ENCODE assay signal across 8 cellular contexts in genomic region chr12:106248177-106248848, GRCh38. TPM values are rescaled to one million over a fixed set of nuclear protein-coding genes. Genes with fewer than 3 reads are reported as not detected.
DNase-seq lines count a peak whose midpoint lies in the region; ATAC-seq and TF ChIP-seq lines count a peak whose summit lies in the region.

No MANE protein-coding gene starts in this region.

- peaks cover 22% of the 10 kb centered on the region for H3K4me1 ChIP-seq in neural progenitor cell

- H3K27ac Mint-ChIP-seq in activated naive CD4-positive, alpha-beta T cell treated with anti-CD3 and anti-CD28 coated beads, Interleukin-2, amount 50 U/mL, for 72 hours: peak overlapping the region; percentile 22 to 62
- H3K27ac Mint-ChIP-seq in neural progenitor cell: peak overlapping the region; percentile 74

- TF ChIP-seq CTCF in GM06990 (IDR thresholded peaks at IDR 0.05; ENCODE audit: insufficient read depth, low read length, poor library complexity, severe bottlenecking) (no peak), neural progenitor cell (IDR thresholded peaks at IDR 0.05) (no peak)

- H3K27me3 ChIP-seq in GM06990 (replicated peaks; ENCODE audit: control insufficient read depth, insufficient read depth, low read length) (no peaks in the 10 kb centered on the region), MG63 (no peaks in the 10 kb centered on the region), neural progenitor cell (peaks cover 10% of the 10 kb centered on the region)

- no peaks in the 10 kb centered on the region for H3K36me3 ChIP-seq in GM06990 (ENCODE audit: control insufficient read depth, insufficient read depth, low read length)
- peaks cover 35% of the 10 kb centered on the region for H3K36me3 ChIP-seq in MG63
- H3K36me3 ChIP-seq in neural progenitor cell: no peaks in the 10 kb centered on the region

- peak overlapping the region; percentile 93 for H3K4me2 ChIP-seq in neural progenitor cell

- no peaks in the 10 kb centered on the region for H3K9me3 Mint-ChIP-seq in activated naive CD4-positive, alpha-beta T cell treated with anti-CD3 and anti-CD28 coated beads, Interleukin-2, amount 50 U/mL, for 72 hours
- H3K9me3 Mint-ChIP-seq in neural progenitor cell: no peaks in the 10 kb centered on the region

- H3K27ac ChIP-seq in neural progenitor cell: no peak overlapping the region

- H2AFZ ChIP-seq in neural progenitor cell (replicated peaks): peak overlapping the region; percentile 96

- peak; percentile 48 for DNase-seq in GM06990 (ENCODE audit: extremely low read depth, insufficient read length)
- DNase-seq in MG63: peak; percentile 87
- DNase-seq in activated naive CD4-positive, alpha-beta T cell treated with anti-CD3 and anti-CD28 coated beads, Interleukin-2, amount 50 U/mL, for 72 hours (ENCODE audit: low spot score in 2 of 2): peak in 1 of 2 donors; percentile 26
- peak; percentile 40 for DNase-seq in globus pallidus (ENCODE audit: low spot score)
- DNase-seq in neural progenitor cell (ENCODE audit: low spot score): peak; percentile 52
- DNase-seq in NCI-H187 treated with DMSO at 0.1 percent for 48 hours (lab: John Stamatoyannopoulos, UW): no peak
- no peak for DNase-seq in activated CD4-positive, CD25-positive, alpha-beta regulatory T cell (lab: John Stamatoyannopoulos, UW)

- H4K20me1 ChIP-seq in neural progenitor cell (ENCODE audit: low read depth): peaks cover 38% of the 10 kb centered on the region

- H3K4me3 ChIP-seq in GM06990 (replicated peaks; ENCODE audit: low read depth, low read length) (peak overlapping the region; percentile 85), MG63 (peak overlapping the region; percentile 90), neural progenitor cell (peak overlapping the region; percentile 81)

- H3K9me3 ChIP-seq in MG63 (no peaks in the 10 kb centered on the region), neural progenitor cell (ENCODE audit: low read depth) (no peaks in the 10 kb centered on the region)

- H3F3A ChIP-seq in neural progenitor cell (ENCODE audit: low read depth): peaks cover 27% of the 10 kb centered on the region

- H3K4me3 Mint-ChIP-seq in neural progenitor cell: peak overlapping the region; percentile 86

- peak; percentile 25 for ATAC-seq in GM21723 (IDR thresholded peaks at IDR 0.05; ENCODE audit: unreplicated experiment)
- peak; percentile 12 to 40 for ATAC-seq in activated naive CD4-positive, alpha-beta T cell treated with anti-CD3 and anti-CD28 coated beads, Interleukin-2, amount 50 U/mL, for 72 hours

- no peaks in the 10 kb centered on the region for H3K36me3 Mint-ChIP-seq in activated naive CD4-positive, alpha-beta T cell treated with anti-CD3 and anti-CD28 coated beads, Interleukin-2, amount 50 U/mL, for 72 hours
- peaks cover 7% of the 10 kb centered on the region for H3K36me3 Mint-ChIP-seq in neural progenitor cell

- peaks cover 34% of the 10 kb centered on the region for H3K79me2 ChIP-seq in neural progenitor cell (ENCODE audit: low read depth)

- peak overlapping the region; percentile 29 for H3K9ac ChIP-seq in neural progenitor cell

- peaks cover 37% of the 10 kb centered on the region for H3K4me1 Mint-ChIP-seq in neural progenitor cell

- H3K27me3 Mint-ChIP-seq in neural progenitor cell (ENCODE audit: insufficient read depth, low read depth): no peaks in the 10 kb centered on the region

RNA-seq across cellular contexts. Expression of gene CKAP4, which starts 0.5 kb away (rescaled TPM):
- 183 and 206 TPM in 2 replicates for total RNA-seq in MG63 (2014; rRNA removed; shearing (Covaris generic); ENCODE audit: low replicate concordance)
- 10 to 100 TPM in 1 of 2 donors, 1 to 10 TPM in 1; 5.1 to 17.4 TPM for total RNA-seq in activated naive CD4-positive, alpha-beta T cell treated with anti-CD3 and anti-CD28 coated beads, Interleukin-2, amount 50 U/mL, for 72 hours
- total RNA-seq in neural progenitor cell (ENCODE audit: low replicate concordance): 58.7 and 64.3 TPM in 2 replicates

RNA-seq across cellular contexts. Expression of gene TCP11L2, which starts 54.2 kb away (rescaled TPM):
- 33.9 and 37.0 TPM in 2 replicates for total RNA-seq in MG63 (2014; rRNA removed; shearing (Covaris generic); ENCODE audit: low replicate concordance)
- 10 to 100 TPM; 19.2 to 19.6 TPM for total RNA-seq in activated naive CD4-positive, alpha-beta T cell treated with anti-CD3 and anti-CD28 coated beads, Interleukin-2, amount 50 U/mL, for 72 hours
- total RNA-seq in neural progenitor cell (ENCODE audit: low replicate concordance): 7.8 and 8.8 TPM in 2 replicates

Comparison
In these comparisons a context has a peak if more than half of its experiments do, and no peak if none do; other contexts are left out.
1. DNase-seq: peak in GM06990 (single experiment), MG63 (single experiment), globus pallidus (single experiment) and neural progenitor cell (single experiment); none in NCI-H187 treated with DMSO at 0.1 percent for 48 hours (single experiment) and activated CD4-positive, CD25-positive, alpha-beta regulatory T cell (0 of 4).
2. Peak in every context shown above with its lines, with median percentiles within 50 percentile points of each other: H3K4me3 ChIP-seq.